In the genomic region with DNA sequence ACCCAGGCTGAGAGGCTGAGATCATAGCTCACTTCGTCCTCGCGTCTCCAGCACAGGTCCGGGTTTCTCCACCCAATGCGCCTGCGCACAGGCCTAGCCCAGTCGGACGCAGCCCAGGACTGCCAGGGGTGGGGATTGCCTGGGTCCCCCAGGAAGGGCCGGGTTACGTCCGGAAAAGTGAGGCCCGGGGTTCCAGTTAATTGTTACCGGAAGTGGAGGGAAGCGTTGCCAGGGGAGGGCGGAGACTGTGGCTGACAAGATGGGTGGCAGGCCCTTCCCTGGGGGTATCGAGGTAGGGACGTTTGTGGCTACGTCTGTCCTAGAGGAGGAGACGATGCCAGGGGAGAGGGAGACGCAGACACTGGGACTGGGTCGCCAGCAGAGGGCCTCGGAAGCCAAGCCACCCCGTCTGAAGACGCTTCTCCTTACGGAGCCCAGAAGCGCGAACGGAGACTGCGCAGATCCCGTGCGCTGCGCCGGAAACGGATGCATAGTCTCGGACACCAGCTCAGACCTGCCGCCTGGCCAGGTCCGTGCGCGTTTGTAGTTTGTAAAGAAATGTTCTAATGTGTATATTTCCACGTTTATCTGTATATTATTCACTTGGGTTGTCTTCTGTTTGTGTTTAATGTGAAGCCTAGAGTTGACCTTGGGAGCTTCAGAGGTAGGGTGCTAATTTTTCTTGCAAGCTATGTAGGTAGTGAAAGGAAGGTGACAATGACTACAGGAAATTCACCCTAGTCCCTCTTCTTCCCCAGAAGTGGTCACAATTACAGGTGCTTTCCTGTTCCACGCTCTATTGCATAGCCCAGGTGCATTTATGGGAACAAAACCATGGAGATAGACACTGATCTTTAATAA, we compare ENCODE assay signal across 8 cellular contexts. TPM values are rescaled to one million over a fixed set of nuclear protein-coding genes. Genes with fewer than 3 reads are reported as not detected.
DNase-seq lines count a peak whose midpoint lies in the region; ATAC-seq and TF ChIP-seq lines count a peak whose summit lies in the region.

No MANE protein-coding gene starts in this region.

- peak; percentile 75 for TF ChIP-seq CTCF in OCI-LY7 (conservative IDR thresholded peaks at IDR 0.05; ENCODE audit: low read length)

- CTCF ChIA-PET in OCI-LY7 (lab: Charles Lee; ENCODE audit: unreplicated experiment) = interaction anchor here (0.6 kb wide), 1 partner anchor 561 kb away, joined by 4 read pairs; no protein-coding TSS in a partner anchor

- H2AFZ ChIP-seq in OCI-LY7 (ENCODE audit: low read length) = peak overlapping the region; percentile 36

- peak overlapping the region; percentile 45 for H3K9ac ChIP-seq in HUES64 (ENCODE audit: low read depth, low read length)
- peak overlapping the region; percentile 66 for H3K9ac ChIP-seq in mucosa of stomach (ENCODE audit: low read length)

- H3K9me3 ChIP-seq in HUES64 (ENCODE audit: insufficient read depth, low read depth, low read length) = no peaks in the 10 kb centered on the region
- H3K9me3 ChIP-seq in OCI-LY7 (ENCODE audit: low read length) = no peaks in the 10 kb centered on the region
- H3K9me3 ChIP-seq in mucosa of stomach (ENCODE audit: control insufficient read depth, low read length) = no peaks in the 10 kb centered on the region

- peak; percentile 67 for ATAC-seq in GM21423 (IDR thresholded peaks at IDR 0.05; ENCODE audit: unreplicated experiment)

- H3K4me3 ChIP-seq in HUES64 (ENCODE audit: low read length) (peak overlapping the region; percentile 53), OCI-LY7 (ENCODE audit: low read depth, low read length, poor library complexity, severe bottlenecking) (peak overlapping the region; percentile 64), mucosa of stomach (ENCODE audit: low read length) (peak overlapping the region; percentile 52)

- peaks cover 35% of the 10 kb centered on the region for H3K36me3 ChIP-seq in HUES64 (ENCODE audit: insufficient read depth, low read length)
- peaks cover 48% of the 10 kb centered on the region for H3K36me3 ChIP-seq in OCI-LY7 (ENCODE audit: insufficient read depth, low read length)
- no peaks in the 10 kb centered on the region for H3K36me3 ChIP-seq in mucosa of stomach (ENCODE audit: control insufficient read depth, insufficient read depth, low read length)

- POLR2A ChIA-PET in OCI-LY7 (lab: Charles Lee) = interaction anchor here (0.6 to 1.2 kb wide), 3 partner anchors 16 to 326 kb away, joined by 3 to 4 read pairs (median 3); no protein-coding TSS in a partner anchor

- DNase-seq in D341Med (ENCODE audit: low spot score) (peak; percentile 84), OCI-LY7 (ENCODE audit: low spot score) (peak; percentile 93), activated T-cell treated with anti-CD3 and anti-CD28 coated beads for 4 hours (peak; percentile 64), erythroblast (lab: John Stamatoyannopoulos, UW) (peak; percentile 96 to 98)
- peak; percentile 95 for DNase-seq in stimulated activated CD8-positive, alpha-beta memory T cell treated with anti-CD3 and anti-CD28 coated beads, Interleukin-4, amount 100 ng/mL, for 48 hours

- peaks cover 6% of the 10 kb centered on the region; the same call in 1 of the 2 replicates for H3K4me1 ChIP-seq in HUES64 (ENCODE audit: insufficient read depth, low read length)
- H3K4me1 ChIP-seq in OCI-LY7 (ENCODE audit: insufficient read depth, low read length, poor library complexity, severe bottlenecking) = peaks cover 79% of the 10 kb centered on the region
- peaks cover 20% of the 10 kb centered on the region for H3K4me1 ChIP-seq in mucosa of stomach (ENCODE audit: control insufficient read depth, insufficient read depth, low read length)

- BruUV-seq in OCI-LY7 (replicated peaks; lab: Mats Ljungman, UMichigan) = TSS peak; percentile 44

- TF ChIP-seq POLR2A in erythroblast (IDR thresholded peaks at IDR 0.05; ENCODE audit: low read length) = peak; percentile 85

- H3K27me3 ChIP-seq in HUES64 (ENCODE audit: insufficient read depth, low read length) (no peaks in the 10 kb centered on the region), mucosa of stomach (ENCODE audit: control insufficient read depth, insufficient read depth, low read length) (no peaks in the 10 kb centered on the region)

- H3K27ac ChIP-seq in HUES64 (ENCODE audit: low read depth, low read length) (peak overlapping the region; percentile 29), OCI-LY7 (ENCODE audit: low read depth, low read length, poor library complexity, severe bottlenecking) (peak overlapping the region; percentile 84)

- intact Hi-C loops in OCI-LY7 (cut with micrococcal nuclease; ENCODE audit: unreplicated experiment) = loop anchor here (10.0 kb wide), 3 partner anchors 305 to 585 kb away; a partner anchor contains a TSS

- H3K4me2 ChIP-seq in OCI-LY7 (ENCODE audit: low read length) = peak overlapping the region; percentile 94

- H3K9me2 ChIP-seq in OCI-LY7 (ENCODE audit: insufficient read depth, low read length) = no peaks in the 10 kb centered on the region

- H3K79me2 ChIP-seq in OCI-LY7 (ENCODE audit: insufficient read depth, low read depth, low read length) = peaks cover 44% of the 10 kb centered on the region

- peaks cover 10% of the 10 kb centered on the region for H4K20me1 ChIP-seq in OCI-LY7 (ENCODE audit: insufficient read depth, low read length)

- 8% methylated on average over 41 of the region's 41 CpGs for WGBS in HUES64

RNA-seq across cellular contexts. Expression of a gene that starts 7.3 kb away (rescaled TPM):
- 31.0 TPM for polyA plus RNA-seq in HUES64 (2013, experiment 1 of 2)
- polyA plus RNA-seq in HUES64 (2013, experiment 2 of 2) = 32.1 TPM
- 141 and 147 TPM in 2 replicates for total RNA-seq in OCI-LY7 (2014; rRNA removed; shearing (Covaris generic))
- 143 and 146 TPM in 2 replicates for total RNA-seq in OCI-LY7 (2022)

RNA-seq across cellular contexts. Expression of a gene that starts 7.6 kb away (rescaled TPM):
- 40.6 TPM for polyA plus RNA-seq in HUES64 (2013, experiment 1 of 2)
- 41.0 TPM for polyA plus RNA-seq in HUES64 (2013, experiment 2 of 2)
- total RNA-seq in OCI-LY7 (2014; rRNA removed; shearing (Covaris generic)) = 29.9 and 32.9 TPM in 2 replicates
- total RNA-seq in OCI-LY7 (2022) = 36.5 and 40.3 TPM in 2 replicates

RNA-seq across cellular contexts. Expression of a gene that starts 32.4 kb away (rescaled TPM):
- polyA plus RNA-seq in HUES64 (2013, experiment 1 of 2) = 0.30 TPM
- polyA plus RNA-seq in HUES64 (2013, experiment 2 of 2) = not detected
- total RNA-seq in OCI-LY7 (2014; rRNA removed; shearing (Covaris generic)) = not detected in 2 replicates
- not detected in 2 replicates for total RNA-seq in OCI-LY7 (2022)

Comparison
In these comparisons a context has a peak if more than half of its experiments do, and no peak if none do; other contexts are left out.
1. Peak in every context shown above with its lines: DNase-seq, ATAC-seq, H3K4me3 ChIP-seq and H3K27ac ChIP-seq.